8 cellular contexts compared by ENCODE assay signal in genomic region chr1:61724721-61725694, GRCh38. TPM values are rescaled to one million over a fixed set of nuclear protein-coding genes. Genes with fewer than 3 reads are reported as not detected.
DNase-seq lines count a peak whose midpoint lies in the region; ATAC-seq and TF ChIP-seq lines count a peak whose summit lies in the region.

TSS of gene TM2D1 (minus strand) at chr1:61725141. CDS start at chr1:61725120, 21 bp downstream.

- peak within 1 kb of the TSS; percentile 80 to 95 (median 89) for H3K4me3 ChIP-seq in BLaER1 treated with 17β-estradiol and CSF1 and Interleukin-3, amounts not matched to agents 10 nM and 100 nM
- H3K4me3 ChIP-seq in liver (ENCODE audit: low read depth in 1 of 3, low read length in 3 of 3), result peak within 1 kb of the TSS; percentile 92 to 98 (median 96)

- peak within 1 kb of the TSS; percentile 92 to 100 (median 97) for H3K27ac ChIP-seq in BLaER1 treated with 17β-estradiol and CSF1 and Interleukin-3, amounts not matched to agents 10 nM and 100 nM
- peak within 1 kb of the TSS; percentile 88 to 92 for H3K27ac ChIP-seq in liver (ENCODE audit: low read depth in 1 of 2, low read length in 2 of 2)

- peaks cover 14 to 31% (median 21%) of the 10 kb centered on the region in 10 experiments; a peak in 19 of 20 replicates for H3K4me1 ChIP-seq in BLaER1 treated with 17β-estradiol and CSF1 and Interleukin-3, amounts not matched to agents 10 nM and 100 nM
- peaks cover 0 to 19% (median 10%) of the 10 kb centered on the region in 4 donors for H3K4me1 ChIP-seq in liver (ENCODE audit: control insufficient read depth in 4 of 4, insufficient read depth in 4 of 4, low read length in 3 of 4)

- peaks cover 0 to 22% (median 6%) of the 10 kb centered on the region in 11 experiments; a peak in 9 of 22 replicates for H4K20me1 ChIP-seq in BLaER1 treated with 17β-estradiol and CSF1 and Interleukin-3, amounts not matched to agents 10 nM and 100 nM

- no peaks in the 10 kb centered on the region for H3K27me3 ChIP-seq in BLaER1 treated with 17β-estradiol and CSF1 and Interleukin-3, amounts not matched to agents 10 nM and 100 nM
- no peaks in the 10 kb centered on the region for H3K27me3 ChIP-seq in liver (ENCODE audit: control insufficient read depth in 4 of 4, insufficient read depth in 4 of 4, low read length in 3 of 4)

- peak; percentile 95 for DNase-seq in NCI-H748 (lab: John Stamatoyannopoulos, UW; ENCODE audit: unreplicated experiment)
- peak; percentile 71 to 74 for DNase-seq in activated CD4-positive, alpha-beta T cell treated with anti-CD3 and anti-CD28 coated beads, Interleukin-2, amount 50 U/mL, for 4 hours
- peak; percentile 74 to 90 for DNase-seq in dermis microvascular lymphatic vessel endothelial cell (ENCODE audit: low read depth in 2 of 2)
- DNase-seq in stimulated activated CD4-positive, alpha-beta T cell treated with anti-CD3 and anti-CD28 coated beads, Interleukin-4, amount 100 ng/mL, for 24 hours, result peak; percentile 89

- H3K9me3 ChIP-seq in BLaER1 treated with 17β-estradiol and CSF1 and Interleukin-3, amounts not matched to agents 10 nM and 100 nM (replicated peaks in 1 of 11), result no peaks in the 10 kb centered on the region
- H3K9me3 ChIP-seq in liver (ENCODE audit: control insufficient read depth in 4 of 4, low read length in 3 of 4), result no peaks in the 10 kb centered on the region

- H3K9ac ChIP-seq in BLaER1 treated with 17β-estradiol and CSF1 and Interleukin-3, amounts not matched to agents 10 nM and 100 nM, result peak within 1 kb of the TSS; percentile 91 to 100 (median 95)
- H3K9ac ChIP-seq in liver (ENCODE audit: low read depth in 1 of 2, low read length in 2 of 2), result peak within 1 kb of the TSS; percentile 97 to 98

- TF ChIP-seq RAD21 in liver (IDR thresholded peaks at IDR 0.05), result peak; percentile 15 to 41

- ATAC-seq in GM19351 (IDR thresholded peaks at IDR 0.05; ENCODE audit: unreplicated experiment), result peak; percentile 99
- peak; percentile 100 for ATAC-seq in HG03521 (IDR thresholded peaks at IDR 0.05; ENCODE audit: unreplicated experiment)

- peaks cover 11 to 33% (median 26%) of the 10 kb centered on the region in 11 experiments; a peak in 19 of 22 replicates for H3K36me3 ChIP-seq in BLaER1 treated with 17β-estradiol and CSF1 and Interleukin-3, amounts not matched to agents 10 nM and 100 nM
- H3K36me3 ChIP-seq in liver (ENCODE audit: control insufficient read depth in 4 of 4, insufficient read depth in 3 of 4, low read depth in 1 of 4, low read length in 3 of 4), result no peaks in the 10 kb centered on the region

- no peak for TF ChIP-seq CTCF in liver (IDR thresholded peaks at IDR 0.05; ENCODE audit: low read depth, low read length, missing input control)

- peak within 1 kb of the TSS; percentile 66 to 99 (median 88) for H3K4me2 ChIP-seq in BLaER1 treated with 17β-estradiol and CSF1 and Interleukin-3, amounts not matched to agents 10 nM and 100 nM

- under 1% methylated on average over 46 of the region's 46 CpGs for WGBS in liver

TF ChIP-seq in liver, 16 proteins besides CTCF, POLR2A, EP300 and RAD21:
- TF ChIP-seq FOXA2 (IDR thresholded peaks at IDR 0.05), result no peak
- peak; percentile 39 for TF ChIP-seq ZBTB33 (IDR thresholded peaks at IDR 0.05)
- TF ChIP-seq FOXA1 (IDR thresholded peaks at IDR 0.05), result no peak
- peak; percentile 100 for TF ChIP-seq YY1 (IDR thresholded peaks at IDR 0.05)
- TF ChIP-seq GABPA (IDR thresholded peaks at IDR 0.05 in 1 of 2, conservative IDR thresholded peaks at IDR 0.05 in 1 of 2), result peak; percentile 85 to 97
- TF ChIP-seq SP1 (IDR thresholded peaks at IDR 0.05), result peak; percentile 72
- peak; percentile 50 to 64 for TF ChIP-seq HNF4A (conservative IDR thresholded peaks at IDR 0.05)
- TF ChIP-seq JUND (IDR thresholded peaks at IDR 0.05), result peak in 1 of 2 donors; percentile 69
- TF ChIP-seq MAX (IDR thresholded peaks at IDR 0.05), result peak; percentile 94
- TF ChIP-seq RXRA (IDR thresholded peaks at IDR 0.05), result peak in 1 of 2 donors; percentile 45
- TF ChIP-seq HNF4G (IDR thresholded peaks at IDR 0.05), result peak; percentile 29
- TF ChIP-seq TAF1 (conservative IDR thresholded peaks at IDR 0.05), result peak; percentile 90
- TF ChIP-seq EGR1 (IDR thresholded peaks at IDR 0.05; ENCODE audit: low read depth in 2 of 2), result peak; percentile 38 to 69
- no peak for TF ChIP-seq ATF3 (IDR thresholded peaks at IDR 0.05)
- no peak for TF ChIP-seq REST (IDR thresholded peaks at IDR 0.05)
- peak; percentile 49 for TF ChIP-seq NR2F2 (IDR thresholded peaks at IDR 0.05)
TF ChIP-seq in liver: peak in this region for 12.

RNA-seq across cellular contexts. Expression of gene TM2D1, which starts in this region (rescaled TPM):
- total RNA-seq in dermis microvascular lymphatic vessel endothelial cell (35.8 and 64.2 TPM in 2 replicates), liver (10 to 100 TPM; 21.7 to 33.4 TPM)
- 10 to 100 TPM; 13.7 to 29.8 TPM for polyA plus RNA-seq in liver

Comparison
In these comparisons a context has a peak if more than half of its experiments do, and no peak if none do; other contexts are left out.
1. Peak in every context shown above with its lines: DNase-seq, ATAC-seq, H3K4me3 ChIP-seq and H3K27ac ChIP-seq.